In the genomic region with DNA sequence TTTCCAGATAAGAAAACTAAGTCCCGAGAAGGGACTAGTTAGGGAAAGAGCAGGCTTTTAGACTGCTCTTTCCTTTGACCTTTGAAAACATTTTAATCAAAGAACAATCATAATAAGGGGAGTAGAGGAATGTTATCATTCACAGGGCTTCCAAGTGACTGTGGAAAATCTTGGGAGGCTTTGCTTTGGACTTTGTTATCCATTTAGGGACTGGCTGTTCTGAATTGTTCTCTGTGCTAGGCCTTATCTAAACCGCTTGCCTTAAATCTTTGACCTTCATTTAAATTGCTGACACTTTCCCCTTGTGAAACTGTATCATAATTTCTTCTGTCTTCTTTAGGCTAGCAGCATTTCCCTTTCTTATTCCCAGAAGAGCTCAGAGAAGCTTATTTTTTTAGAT, we compare ENCODE assay signal across 11 cellular contexts.
"Had no signal": no experiment of that assay in that cellular context is flagged by ENCODE, and none has a peak within 500 bp of the region (broad histone marks: within the 10 kb centered on the region; RNA-seq: fewer than 3 reads in every experiment).

No MANE protein-coding gene starts in this region.

- ATAC-seq: activated T-cell treated with anti-CD3 and anti-CD28 coated beads, Interleukin-2, amount 50 U/mL, for 4 hours; effector memory CD8-positive, alpha-beta T cell; pancreas; stimulated activated effector memory CD8-positive, alpha-beta T cell treated with anti-CD3 and anti-CD28 coated beads, Interleukin-12 subunit alpha, Interleukin-12 subunit beta, amount 100 ng/mL, for 72 hours had no signal

- H3K27me3 ChIP-seq: pancreas, SJCRH30, upper lobe of left lung had no signal

- FAIRE-seq: pancreas had no signal

- H3K27ac ChIP-seq: epithelial cell of prostate, SJCRH30, upper lobe of left lung had no signal

- H3K4me3 ChIP-seq: SJCRH30, smooth muscle cell, upper lobe of left lung had no signal

- H3K4me2 ChIP-seq: smooth muscle cell had no signal

- H3K36me3 ChIP-seq: pancreas, SJCRH30, upper lobe of left lung had no signal

- H3K9me3 ChIP-seq: pancreas, SJCRH30, upper lobe of left lung had no signal

- DNase-seq: activated CD4-positive, alpha-beta T cell treated with anti-CD3 and anti-CD28 coated beads, Interleukin-2, amount 50 U/mL, for 4 hours; activated CD4-positive, CD25-positive, alpha-beta regulatory T cell treated with anti-CD3 and anti-CD28 coated beads, Interleukin-2, amount 50 U/mL, for 72 hours; activated T-cell treated with anti-CD3 and anti-CD28 coated beads, Interleukin-2, amount 50 U/mL, for 4 hours; effector memory CD8-positive, alpha-beta T cell; pancreas; retina; SJCRH30; upper lobe of left lung had no signal
